In genomic region chr20:62222972-62223371, GRCh38 we compare ENCODE assay signal across 22 cellular contexts. TPM values are rescaled to one million over a fixed set of nuclear protein-coding genes. Genes with fewer than 3 reads are reported as not detected.
"Had no signal": no experiment of that assay in that cellular context is flagged by ENCODE, and none has a peak within 500 bp of the region (broad histone marks: within the 10 kb centered on the region; RNA-seq: fewer than 3 reads in every experiment).

No MANE protein-coding gene starts in this region.

- H3K9me3 ChIP-seq: SJSA1 had no signal

- H3K36me3 ChIP-seq: SJSA1 had no signal

- H3K27ac ChIP-seq: SJSA1, SK-N-MC had no signal

- H3K4me3 ChIP-seq: SJSA1, SK-N-MC had no signal

- DNase-seq: IMR-90, KBM-7, MM.1S, NCI-H1092 treated with DMSO at 0.1 percent for 48 hours, NCI-H1436, NCI-H187, NCI-H2029, NCI-H2081 treated with DMSO at 0.1 percent for 48 hours, NCI-H2171, NCI-H226, NCI-H446, NCI-H510A, NCI-H524 treated with DMSO at 0.1 percent for 48 hours, NCI-H69, NCI-H774, Right ventricle myocardium superior, RPMI8226, SIG-M5 had no signal

- FAIRE-seq: RCC 7860 had no signal

RNA-seq across cellular contexts. Expression of gene HRH3, which starts 2.9 kb away (rescaled TPM):
- total RNA-seq: HT-29, IMR-90, Right ventricle myocardium superior, SJSA1 had no signal
- polyA plus RNA-seq: IMR-90 had no signal
